1 cellular context compared by ENCODE assay signal in the genomic region with DNA sequence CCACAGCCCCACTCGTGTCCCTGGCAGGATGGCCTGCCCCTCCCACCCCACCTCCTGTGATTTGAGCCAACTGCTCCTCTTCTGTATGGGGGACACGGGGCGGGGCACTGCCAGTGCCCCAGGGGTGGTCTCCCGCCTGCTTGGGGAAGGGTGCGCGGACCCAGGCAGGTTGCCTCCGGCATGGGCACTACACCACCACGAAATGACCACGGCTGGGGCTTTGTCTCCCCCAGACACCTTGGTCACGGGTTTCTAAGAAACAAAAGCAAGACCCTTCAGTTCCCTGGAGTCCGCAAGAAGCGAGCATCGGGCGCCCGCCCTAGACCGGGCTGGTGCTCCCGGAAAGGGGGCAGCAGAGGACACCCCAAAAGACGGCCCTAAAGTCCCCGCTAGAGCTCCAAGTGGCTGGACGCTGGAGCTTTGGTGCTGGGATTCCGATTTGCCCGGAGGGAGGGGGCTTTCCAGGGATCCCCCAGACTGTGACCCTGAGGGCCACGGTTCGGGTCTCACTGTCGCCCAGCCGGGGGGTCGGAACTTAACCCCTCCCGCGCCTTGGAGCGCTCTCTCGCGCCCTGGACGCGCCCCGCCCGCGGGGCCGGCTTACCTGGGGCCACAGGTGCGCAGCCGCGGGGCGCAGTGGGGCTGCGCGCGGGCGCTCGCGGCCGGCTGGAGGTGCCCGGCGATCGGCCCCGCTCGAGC.
TF ChIP-seq lines count a peak whose summit lies in the region.

No MANE protein-coding gene starts in this region.

TF ChIP-seq in IMR-90, 13 proteins besides CTCF, POLR2A, EP300 and RAD21:
- TF ChIP-seq FOS (IDR thresholded peaks at IDR 0.05; ENCODE audit: low read depth, low read length), result no peak
- no peak for TF ChIP-seq RFX5 (IDR thresholded peaks at IDR 0.05; ENCODE audit: low read depth, low read length)
- TF ChIP-seq, protein P1, sequence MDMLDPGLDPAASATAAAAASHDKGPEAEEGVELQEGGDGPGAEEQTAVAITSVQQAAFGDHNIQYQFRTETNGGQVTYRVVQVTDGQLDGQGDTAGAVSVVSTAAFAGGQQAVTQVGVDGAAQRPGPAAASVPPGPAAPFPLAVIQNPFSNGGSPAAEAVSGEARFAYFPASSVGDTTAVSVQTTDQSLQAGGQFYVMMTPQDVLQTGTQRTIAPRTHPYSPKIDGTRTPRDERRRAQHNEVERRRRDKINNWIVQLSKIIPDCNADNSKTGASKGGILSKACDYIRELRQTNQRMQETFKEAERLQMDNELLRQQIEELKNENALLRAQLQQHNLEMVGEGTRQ (IDR thresholded peaks at IDR 0.05; ENCODE audit: low read depth, low read length), result no peak
